13 cellular contexts compared by ENCODE assay signal in the genomic region with DNA sequence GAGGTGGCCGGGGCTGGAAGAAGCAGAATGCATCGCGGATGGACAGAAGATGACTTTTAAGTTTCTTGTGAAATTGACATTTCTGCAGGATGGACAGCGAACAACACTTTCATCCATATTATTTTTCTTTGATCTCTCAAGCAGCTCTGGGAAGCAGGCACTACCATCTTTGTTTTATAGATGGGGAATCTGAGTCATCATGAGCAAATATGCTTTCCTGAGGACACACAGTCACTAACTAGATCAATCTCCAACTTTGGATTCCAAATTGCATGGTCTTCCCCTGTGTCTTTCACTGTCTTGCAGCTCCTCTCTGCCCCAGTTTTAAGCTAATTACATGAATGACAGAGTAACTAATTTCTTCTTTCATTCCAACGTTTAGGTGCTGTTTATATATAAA.
"Had no signal": no experiment of that assay in that cellular context is flagged by ENCODE, and none has a peak within 500 bp of the region (broad histone marks: within the 10 kb centered on the region; RNA-seq: fewer than 3 reads in every experiment).

No MANE protein-coding gene starts in this region.

- DNase-seq: activated CD4-positive, alpha-beta memory T cell treated with anti-CD3 and anti-CD28 coated beads, Interleukin-2, amount 10 ng/mL, durations not matched to agents 7 days and 5 days; activated CD4-positive, alpha-beta T cell treated with anti-CD3 and anti-CD28 coated beads for 4 hours; activated naive CD4-positive, alpha-beta T cell treated with anti-CD3 and anti-CD28 coated beads, Interleukin-2, amount 50 U/mL, for 16 hours; activated T-cell treated with anti-CD3 and anti-CD28 coated beads, Interleukin-2, amount 50 U/mL, for 24 hours; erythroblast; nephron progenitor cell; psoas muscle; right lobe of liver; T-helper 17 cell; upper lobe of left lung had no signal

- H3K27me3 ChIP-seq: cardiac muscle cell, right lobe of liver, upper lobe of left lung had no signal

- H3K36me3 ChIP-seq: cardiac muscle cell, right lobe of liver, upper lobe of left lung had no signal

- H3K27ac ChIP-seq: cardiac muscle cell, psoas muscle, right lobe of liver, upper lobe of left lung had no signal

- H3K9me3 ChIP-seq: psoas muscle, right lobe of liver, upper lobe of left lung had no signal

- ATAC-seq: psoas muscle, T-helper 17 cell had no signal

- H3K27ac Mint-ChIP-seq: activated CD4-positive, alpha-beta memory T cell treated with anti-CD3 and anti-CD28 coated beads, Interleukin-2, amount 10 ng/mL, durations not matched to agents 7 days and 5 days; activated T-cell treated with anti-CD3 and anti-CD28 coated beads, Interleukin-2, amount 50 U/mL, for 24 hours; nephron progenitor cell; stimulated activated naive CD8-positive, alpha-beta T cell treated with anti-CD3 and anti-CD28 coated beads, Interleukin-15, Interleukin-2, amounts not matched to agents 100 ng/mL and 50 ng/mL, for 24 hours; T-helper 17 cell had no signal

- H3K4me3 ChIP-seq: cardiac muscle cell, psoas muscle, right lobe of liver, smooth muscle cell, upper lobe of left lung had no signal

- H3K4me1 Mint-ChIP-seq: activated CD4-positive, alpha-beta memory T cell treated with anti-CD3 and anti-CD28 coated beads, Interleukin-2, amount 10 ng/mL, durations not matched to agents 7 days and 5 days; T-helper 17 cell had no signal

- H3K4me2 ChIP-seq: smooth muscle cell had no signal

- H3K4me3 Mint-ChIP-seq: activated CD4-positive, alpha-beta memory T cell treated with anti-CD3 and anti-CD28 coated beads, Interleukin-2, amount 10 ng/mL, durations not matched to agents 7 days and 5 days; activated T-cell treated with anti-CD3 and anti-CD28 coated beads, Interleukin-2, amount 50 U/mL, for 24 hours; nephron progenitor cell; stimulated activated naive CD8-positive, alpha-beta T cell treated with anti-CD3 and anti-CD28 coated beads, Interleukin-15, Interleukin-2, amounts not matched to agents 100 ng/mL and 50 ng/mL, for 24 hours; T-helper 17 cell had no signal

- H3K9me3 Mint-ChIP-seq: activated T-cell treated with anti-CD3 and anti-CD28 coated beads, Interleukin-2, amount 50 U/mL, for 24 hours; nephron progenitor cell; stimulated activated naive CD8-positive, alpha-beta T cell treated with anti-CD3 and anti-CD28 coated beads, Interleukin-15, Interleukin-2, amounts not matched to agents 100 ng/mL and 50 ng/mL, for 24 hours had no signal

- H3K4me1 ChIP-seq: psoas muscle, right lobe of liver, upper lobe of left lung had no signal

- H3K27me3 Mint-ChIP-seq: activated CD4-positive, alpha-beta memory T cell treated with anti-CD3 and anti-CD28 coated beads, Interleukin-2, amount 10 ng/mL, durations not matched to agents 7 days and 5 days; stimulated activated naive CD8-positive, alpha-beta T cell treated with anti-CD3 and anti-CD28 coated beads, Interleukin-15, Interleukin-2, amounts not matched to agents 100 ng/mL and 50 ng/mL, for 24 hours; T-helper 17 cell had no signal
